In the genomic region with DNA sequence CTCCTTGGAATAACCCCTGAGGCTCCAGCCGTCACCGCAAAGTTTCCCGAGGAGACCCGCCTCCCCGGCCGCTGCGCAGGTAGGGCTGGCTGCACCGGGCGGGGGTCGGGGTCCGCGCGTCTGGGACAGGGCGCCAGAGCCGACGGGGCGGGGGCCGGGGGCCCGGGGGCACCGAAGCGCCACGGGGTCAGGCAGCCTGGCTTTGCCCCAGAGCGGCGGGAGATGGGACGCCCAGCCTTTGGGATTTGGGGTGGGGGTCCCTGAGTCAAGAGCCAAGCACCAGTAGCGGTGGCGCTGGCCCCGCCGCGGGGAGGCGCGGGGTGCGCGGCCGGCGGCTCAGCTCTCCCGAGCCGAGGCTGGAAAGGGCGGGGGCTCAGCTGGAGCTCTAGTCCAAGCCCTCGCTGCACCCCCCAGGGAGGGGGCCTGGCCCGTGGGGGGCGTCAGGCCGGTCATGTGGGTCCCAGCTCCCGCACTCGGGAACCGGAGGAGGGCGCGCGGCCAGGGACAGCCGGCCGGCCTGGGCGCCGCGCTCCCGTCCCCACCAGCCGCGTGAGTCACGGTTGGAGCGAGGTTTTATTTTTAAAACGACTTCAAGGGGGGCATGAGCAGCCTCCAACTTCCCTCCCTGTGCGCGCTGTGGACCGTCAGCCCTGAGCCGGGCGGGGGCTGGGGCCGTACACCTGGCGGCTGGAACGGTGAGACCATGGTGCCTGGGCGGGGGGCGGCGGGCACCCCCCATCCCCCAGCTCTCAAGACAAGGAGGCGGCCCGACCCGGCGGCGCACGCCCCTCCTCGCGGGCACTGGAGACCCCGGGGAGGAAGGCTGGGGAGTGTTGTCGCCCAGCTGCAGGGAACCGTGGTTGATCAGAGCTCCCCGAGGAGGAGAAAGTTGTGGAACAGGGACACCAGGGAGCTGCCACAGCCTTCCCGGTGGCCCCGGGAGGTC, we compare ENCODE assay signal across 8 cellular contexts. TPM values are rescaled to one million over a fixed set of nuclear protein-coding genes. Genes with fewer than 3 reads are reported as not detected.
A peak's percentile ranks its signal among the peaks of the same experiment; 100 is the strongest.
DNase-seq lines count a peak whose midpoint lies in the region; ATAC-seq, FAIRE-seq and TF ChIP-seq lines count a peak whose summit lies in the region.

No MANE protein-coding gene starts in this region.

- no peak overlapping the region for H3K23ac ChIP-seq in H1 (ENCODE audit: insufficient read length)

- no peak overlapping the region for H2BK15ac ChIP-seq in H1 (ENCODE audit: low read length)

- CTCF ChIA-PET in H1 (lab: Charles Lee; ENCODE audit: partially characterized antibody), result interaction anchor here (1.0 to 21.2 kb wide), 17 partner anchors 10 to 111 kb away, joined by 3 to 291 read pairs (median 4); no protein-coding TSS in a partner anchor

- TF ChIP-seq POLR2A in H1 (IDR thresholded peaks at IDR 0.05; ENCODE audit: control extremely low read depth in 1 of 2, low read depth in 2 of 2, low read length in 2 of 2), result no peak

- H3K9me3 ChIP-seq in H1 (ENCODE audit: insufficient read depth in 2 of 2, low read depth in 1 of 2, low read length in 1 of 2) (no peaks in the 10 kb centered on the region), mucosa of descending colon (no peaks in the 10 kb centered on the region)

- POLR2A ChIA-PET in H1 (lab: Charles Lee; ENCODE audit: partially characterized antibody), result interaction anchor here (0.8 to 1.9 kb wide), 8 partner anchors 10 to 195 kb away, joined by 3 to 8 read pairs (median 4); a partner anchor contains a TSS

- no peak overlapping the region for H2AFZ ChIP-seq in H1 (ENCODE audit: low read length)

- TF ChIP-seq CTCF in H1 (IDR thresholded peaks at IDR 0.05; ENCODE audit: control extremely low read depth in 1 of 3, insufficient read depth in 1 of 3, low read depth in 1 of 3, low read length in 3 of 3) (no peak), mucosa of descending colon (IDR thresholded peaks at IDR 0.05) (no peak)

- no peak overlapping the region for H2BK20ac ChIP-seq in H1 (ENCODE audit: low read length)

- H3K27me3 ChIP-seq in H1 (replicated peaks in 1 of 4; ENCODE audit: control insufficient read depth in 3 of 4, extremely low read depth in 1 of 4, insufficient read depth in 3 of 4, low read length in 3 of 4), result peaks cover 59 to 92% (median 83%) of the 10 kb centered on the region in 4 experiments

- no peaks in the 10 kb centered on the region for H3K79me1 ChIP-seq in H1 (ENCODE audit: low read depth, low read length)

- no peak for TF ChIP-seq RAD21 in H1 (IDR thresholded peaks at IDR 0.05 in 1 of 2, conservative IDR thresholded peaks at IDR 0.05 in 1 of 2; ENCODE audit: low read depth in 2 of 2, low read length in 2 of 2)

- H3K27ac ChIP-seq in H1 (ENCODE audit: low read depth, low read length), result no peak overlapping the region

- TF ChIP-seq EP300 in H1 (IDR thresholded peaks at IDR 0.05; ENCODE audit: borderline replicate concordance in 1 of 2, low read depth in 2 of 2, low read length in 2 of 2), result no peak

- H3K4me1 ChIP-seq in H1 (replicated peaks in 1 of 4; ENCODE audit: control insufficient read depth in 3 of 4, insufficient read depth in 4 of 4, low read length in 3 of 4), result peaks cover 5 to 16% (median 10%) of the 10 kb centered on the region in 4 experiments; a peak in 6 of 7 replicates
- peaks cover 10% of the 10 kb centered on the region for H3K4me1 ChIP-seq in mucosa of descending colon (ENCODE audit: low read depth)

- peaks cover 8 to 24% of the 10 kb centered on the region in 2 experiments for H4K20me1 ChIP-seq in H1 (replicated peaks in 1 of 2; ENCODE audit: control insufficient read depth in 1 of 2, insufficient read depth in 2 of 2, low read length in 2 of 2)

- H3K36me3 ChIP-seq in H1 (ENCODE audit: control insufficient read depth in 2 of 4, insufficient read depth in 4 of 4, low read length in 3 of 4) (no peaks in the 10 kb centered on the region), mucosa of descending colon (ENCODE audit: low read depth) (no peaks in the 10 kb centered on the region)

- ATAC-seq in mucosa of descending colon, result peak; percentile 33
- ATAC-seq in GM18867 (IDR thresholded peaks at IDR 0.05; ENCODE audit: unreplicated experiment), result no peak
- ATAC-seq in HG02588 (IDR thresholded peaks at IDR 0.05; ENCODE audit: unreplicated experiment), result no peak
- ATAC-seq in GM21786 (IDR thresholded peaks at IDR 0.05; ENCODE audit: unreplicated experiment), result no peak

- H2AK5ac ChIP-seq in H1 (ENCODE audit: low read depth, low read length), result no peak overlapping the region

- H2BK12ac ChIP-seq in H1 (ENCODE audit: low read depth, low read length), result no peak overlapping the region

- H3K56ac ChIP-seq in H1 (replicated peaks; ENCODE audit: insufficient read length, low read depth, low read length), result no peak overlapping the region

- peak overlapping the region; percentile 32 for H3K18ac ChIP-seq in H1 (ENCODE audit: extremely low read depth, low read length)

- no peaks in the 10 kb centered on the region for H3K79me2 ChIP-seq in H1 (ENCODE audit: control insufficient read depth in 1 of 2, insufficient read depth in 2 of 2, low read length in 2 of 2)

- FAIRE-seq in H1 (lab: Jason Lieb, UNC), result no peak

- no peak overlapping the region for H4K91ac ChIP-seq in H1 (replicated peaks; ENCODE audit: insufficient read length, low read length)

- H2BK5ac ChIP-seq in H1 (ENCODE audit: low read depth, low read length), result no peak overlapping the region

- H3K9ac ChIP-seq in H1 (replicated peaks in 1 of 4; ENCODE audit: extremely low read depth in 1 of 4, low read depth in 3 of 4, low read length in 3 of 4), result no peak overlapping the region

- H4K8ac ChIP-seq in H1 (ENCODE audit: extremely low read depth, insufficient read depth, low read length), result no peak overlapping the region

- H3K4me3 ChIP-seq in H1 (ENCODE audit: extremely low read depth in 1 of 4, insufficient read depth in 2 of 4, low read depth in 3 of 4, low read length in 4 of 4) (peak overlapping the region; percentile 27 to 67 (median 42)), mucosa of descending colon (no peak overlapping the region)

- H4K5ac ChIP-seq in H1 (ENCODE audit: insufficient read length, low read depth, low read length), result no peak overlapping the region

- WGBS in H1 (ENCODE audit: extremely low coverage in 1 of 2, insufficient coverage in 1 of 2, insufficient read length in 1 of 2, insufficient replicate concordance in 2 of 2, low coverage in 1 of 2, low lambda C conversion rate in 2 of 2, missing lambda C conversion rate in 1 of 2), 2 experiments, result 4% methylated on average over 28 of the region's 85 CpGs; no CpG with 5 or more reads in 1 of the 2 experiments

- H3K23me2 ChIP-seq in H1 (ENCODE audit: low read depth, low read length), result peaks cover 7% of the 10 kb centered on the region; the same call in 1 of the 2 replicates

- no peak overlapping the region for H2BK120ac ChIP-seq in H1 (replicated peaks; ENCODE audit: low read depth, low read length)

- H3K4me2 ChIP-seq in H1 (ENCODE audit: insufficient read depth in 1 of 2, low read depth in 2 of 2, low read length in 2 of 2), result peak overlapping the region; percentile 67 to 72

- H3K14ac ChIP-seq in H1 (ENCODE audit: insufficient read length), result no peak overlapping the region

- no peak overlapping the region for H3K4ac ChIP-seq in H1 (replicated peaks; ENCODE audit: insufficient read length, low read depth, low read length)

- intact Hi-C loops in mucosa of descending colon (cut with DNase I, micrococcal nuclease), result no loop called here

- DNase-seq in CD1c-positive myeloid dendritic cell (ENCODE audit: extremely low spot score) (peak; percentile 30), NCI-H1105 (lab: John Stamatoyannopoulos, UW) (peak; percentile 37), H1 (ENCODE audit: low read depth in 1 of 2, low spot score in 2 of 2) (no peak), mucosa of descending colon (no peak)
- no peak for DNase-seq in activated CD4-positive, alpha-beta T cell treated with anti-CD3 and anti-CD28 coated beads, Interleukin-2, amount 50 U/mL, for 48 hours

TF ChIP-seq in H1, 55 proteins besides CTCF, POLR2A, EP300 and RAD21:
- TF ChIP-seq CHD2 (IDR thresholded peaks at IDR 0.05; ENCODE audit: low read length) (no peak), KDM4A (IDR thresholded peaks at IDR 0.05; ENCODE audit: low read depth, low read length, severe bottlenecking) (peak; percentile 18), EZH2 (IDR thresholded peaks at IDR 0.05; ENCODE audit: low read depth, low read length, severe bottlenecking) (peak; percentile 84), JUN (IDR thresholded peaks at IDR 0.05; ENCODE audit: low read depth, low read length) (no peak)
TF ChIP-seq in H1: peak in this region for 2.

RNA-seq across cellular contexts. Expression of a gene that starts 0.6 kb away (rescaled TPM):
- total RNA-seq in H1 (2021; fragmentation: NEBNext Ultra II Directional; extraction: Animal tissue kit (Norgen Biotek cat#: 25700)), result 0.28 and 0.42 TPM in 2 replicates
- polyA plus RNA-seq in H1 (2011; rRNA removed), result 0.14 and 0.20 TPM in 2 replicates
- polyA plus RNA-seq in H1 (2011; cell fraction: cytosol; rRNA removed), result 0.10 TPM
- polyA plus RNA-seq in H1 (2011; cell fraction: nucleus; rRNA removed), result 0.19 TPM
- polyA plus RNA-seq in H1 (2012, experiment 1 of 2), result 0.30 to 0.89 TPM (median 0.74 TPM) in 4 replicates
- polyA plus RNA-seq in H1 (2012, experiment 2 of 2), result 0.17 TPM
- 0.61 TPM for polyA plus RNA-seq in H1 (2013, experiment 1 of 2)
- polyA plus RNA-seq in H1 (2013, experiment 2 of 2), result 0.59 TPM
- polyA minus RNA-seq in H1 (2011; rRNA and poly(A)+ RNA removed), result 0.16 and 0.20 TPM in 2 replicates
- polyA minus RNA-seq in H1 (2011; cell fraction: cytosol; rRNA and poly(A)+ RNA removed), result 0.29 TPM
- not detected for polyA minus RNA-seq in H1 (2011; cell fraction: nucleus; rRNA and poly(A)+ RNA removed)
- 1 to 10 TPM in 1 of 3 donors, under 1 TPM in 2; 0.31 to 8.9 (median 0.38) TPM for total RNA-seq in mucosa of descending colon

RNA-seq across cellular contexts. Expression of a gene that starts 50.1 kb away (rescaled TPM):
- total RNA-seq in H1 (2021; fragmentation: NEBNext Ultra II Directional; extraction: Animal tissue kit (Norgen Biotek cat#: 25700)), result 110 and 112 TPM in 2 replicates
- 274 and 348 TPM in 2 replicates for polyA plus RNA-seq in H1 (2011; rRNA removed)
- polyA plus RNA-seq in H1 (2011; cell fraction: cytosol; rRNA removed), result 214 TPM
- 408 TPM for polyA plus RNA-seq in H1 (2011; cell fraction: nucleus; rRNA removed)
- 116 to 162 TPM (median 150 TPM) in 4 replicates for polyA plus RNA-seq in H1 (2012, experiment 1 of 2)
- polyA plus RNA-seq in H1 (2012, experiment 2 of 2), result 177 TPM
- polyA plus RNA-seq in H1 (2013, experiment 1 of 2), result 88.3 TPM
- 81.7 TPM for polyA plus RNA-seq in H1 (2013, experiment 2 of 2)
- 105 and 113 TPM in 2 replicates for polyA minus RNA-seq in H1 (2011; rRNA and poly(A)+ RNA removed)
- 71.3 TPM for polyA minus RNA-seq in H1 (2011; cell fraction: cytosol; rRNA and poly(A)+ RNA removed)
- 57.0 TPM for polyA minus RNA-seq in H1 (2011; cell fraction: nucleus; rRNA and poly(A)+ RNA removed)
- total RNA-seq in mucosa of descending colon, result 10 to 100 TPM; 60.1 to 70.3 (median 64.1) TPM

Comparison
In these comparisons a context has a peak if more than half of its experiments do, and no peak if none do; other contexts are left out.
1. DNase-seq: peak in CD1c-positive myeloid dendritic cell (single experiment) and NCI-H1105 (single experiment); none in H1 (0 of 2), mucosa of descending colon (0 of 3) and activated CD4-positive, alpha-beta T cell treated with anti-CD3 and anti-CD28 coated beads, Interleukin-2, amount 50 U/mL, for 48 hours (0 of 2).